Comparison of ENCODE assay signal across 19 cellular contexts in the genomic region with DNA sequence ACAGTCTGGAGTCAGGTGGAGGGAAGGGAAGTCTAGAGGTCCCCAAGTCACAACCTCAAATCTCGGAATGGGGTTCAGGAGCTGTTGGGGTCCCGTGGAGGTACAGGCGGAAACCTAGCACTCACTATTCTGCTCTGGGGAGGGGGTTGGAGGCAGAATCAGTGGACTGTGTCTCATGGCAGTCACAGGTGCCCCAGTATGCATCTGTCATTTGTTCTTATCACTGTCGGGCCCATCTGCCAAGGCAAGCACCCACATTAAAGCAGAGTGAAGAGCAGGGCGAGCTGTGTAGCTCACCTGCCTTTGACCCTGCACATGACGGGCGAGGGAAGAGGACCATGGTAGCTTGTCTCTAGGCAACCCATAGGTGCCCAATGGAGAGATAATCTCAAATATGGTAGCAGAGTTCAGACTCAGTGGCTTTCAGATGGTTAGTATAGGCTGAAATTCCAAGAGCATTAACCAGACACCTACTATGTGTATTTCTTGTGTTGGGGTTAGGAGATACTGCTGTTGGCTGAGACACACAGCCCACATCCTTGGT.
"Had no signal": no experiment of that assay in that cellular context is flagged by ENCODE, and none has a peak within 500 bp of the region (broad histone marks: within the 10 kb centered on the region; RNA-seq: fewer than 3 reads in every experiment).

No MANE protein-coding gene starts in this region.

- H3K27ac ChIP-seq: ovary, thoracic aorta had no signal

- DNase-seq: activated CD4-positive, alpha-beta T cell treated with anti-CD3 and anti-CD28 coated beads for 1 hour; activated CD4-positive, alpha-beta T cell treated with anti-CD3 and anti-CD28 coated beads, Interleukin-2, amount 50 U/mL, for 48 hours; activated gamma-delta T cell; amniotic stem cell; caudate nucleus; cortex of kidney; effector CD4-positive, alpha-beta T cell; foreskin fibroblast; kidney glomerular epithelial cell; mesendoderm; SK-N-SH; stimulated activated CD4-positive, alpha-beta T cell treated with anti-CD3 and anti-CD28 coated beads, Interleukin-4, amount 100 ng/mL, for 24 hours; stimulated activated naive CD4-positive, alpha-beta T cell treated with Interleukin-2 at 50 U/mL for 16 hours; T-cell; T1000 had no signal

- H3K9me3 ChIP-seq: ovary, SK-N-SH, thoracic aorta had no signal

- H3K36me3 Mint-ChIP-seq: activated naive CD8-positive, alpha-beta T cell had no signal

- H3K27ac Mint-ChIP-seq: activated naive CD8-positive, alpha-beta T cell; T-cell had no signal

- H3K9me3 Mint-ChIP-seq: T-cell had no signal

- H3K4me3 ChIP-seq: ovary, thoracic aorta had no signal

- H3K36me3 ChIP-seq: ovary, thoracic aorta had no signal

- H3K27me3 Mint-ChIP-seq: activated naive CD8-positive, alpha-beta T cell; T-cell had no signal

- H3K4me1 Mint-ChIP-seq: T-cell had no signal

- H3K4me3 Mint-ChIP-seq: activated naive CD8-positive, alpha-beta T cell; nephron; T-cell had no signal

- H3K27me3 ChIP-seq: ovary had no signal
